In the genomic region with DNA sequence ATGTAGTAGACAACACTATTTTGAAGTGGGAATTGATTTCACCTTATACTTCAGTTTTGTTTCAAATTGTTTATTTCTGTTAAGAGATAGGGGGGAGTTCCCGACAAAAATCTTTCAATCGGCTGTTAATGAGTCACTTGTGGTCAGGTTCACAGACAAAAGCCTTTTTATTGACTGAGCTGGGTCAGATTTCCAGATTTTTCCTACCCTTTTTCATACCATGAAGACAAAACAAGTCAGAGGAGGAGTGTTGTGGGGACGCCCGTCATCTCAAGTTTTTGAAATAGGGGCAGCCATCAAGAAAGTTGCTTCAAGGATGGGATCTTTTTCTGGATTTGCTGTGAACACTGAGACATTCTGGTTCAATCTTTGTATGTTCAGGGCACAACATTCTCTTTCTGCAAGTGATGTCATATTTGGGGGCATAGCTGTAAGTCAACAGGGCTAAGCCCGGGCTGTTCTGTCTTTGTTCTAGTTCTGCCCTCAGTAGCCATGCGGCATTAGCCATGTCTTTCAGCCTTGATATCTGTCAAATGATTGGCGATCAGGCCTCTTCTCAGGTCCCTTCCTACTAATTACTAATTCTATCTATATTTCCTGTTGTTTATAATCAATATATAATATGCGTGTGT, we compare ENCODE assay signal across 13 cellular contexts.
DNase-seq lines count a peak whose midpoint lies in the region; ATAC-seq and TF ChIP-seq lines count a peak whose summit lies in the region.
"Had no signal": no experiment of that assay in that cellular context is flagged by ENCODE, and none has a peak within 500 bp of the region (broad histone marks: within the 10 kb centered on the region; RNA-seq: fewer than 3 reads in every experiment).

No MANE protein-coding gene starts in this region.

- WGBS in spleen, 5 donors: 80 to 91% (median 89%) methylated on average over 8 of the region's 8 CpGs

- peaks cover 5% of the 10 kb centered on the region for H3K9me3 Mint-ChIP-seq in chondrocyte (ENCODE audit: low read depth)
- H3K9me3 Mint-ChIP-seq: activated naive CD4-positive, alpha-beta T cell treated with anti-CD3 and anti-CD28 coated beads, Interleukin-2, amount 50 U/mL, for 24 hours; endodermal cell; mesothelial cell of epicardium; stimulated activated memory B cell treated with anti-CD40 and anti-IgM and Interleukin-4, amounts not matched to agents 10 μg/mL and 1 μg/mL and 100 μg/mL, for 72 hours had no signal

- TF ChIP-seq CTCF in chondrocyte (IDR thresholded peaks at IDR 0.05) (no peak), spleen (IDR thresholded peaks at IDR 0.05 in 8 of 11, conservative IDR thresholded peaks at IDR 0.05 in 3 of 11) (no peak)

- H3K36me3 Mint-ChIP-seq in chondrocyte (ENCODE audit: low read depth): no peaks in the 10 kb centered on the region
- H3K36me3 Mint-ChIP-seq: activated naive CD4-positive, alpha-beta T cell treated with anti-CD3 and anti-CD28 coated beads, Interleukin-2, amount 50 U/mL, for 24 hours; mesothelial cell of epicardium; stimulated activated memory B cell treated with anti-CD40 and anti-IgM and Interleukin-4, amounts not matched to agents 10 μg/mL and 1 μg/mL and 100 μg/mL, for 72 hours had no signal

- no peaks in the 10 kb centered on the region for H3K36me3 ChIP-seq in spleen

- H3K4me3 ChIP-seq in spleen: no peak overlapping the region

- no peak overlapping the region for H3K4me3 Mint-ChIP-seq in chondrocyte (ENCODE audit: unreplicated experiment)
- H3K4me3 Mint-ChIP-seq: activated naive CD4-positive, alpha-beta T cell treated with anti-CD3 and anti-CD28 coated beads, Interleukin-2, amount 50 U/mL, for 24 hours; endodermal cell; mesothelial cell of epicardium; stimulated activated memory B cell treated with anti-CD40 and anti-IgM and Interleukin-4, amounts not matched to agents 10 μg/mL and 1 μg/mL and 100 μg/mL, for 72 hours had no signal

- peak overlapping the region; percentile 18 for H3K27ac Mint-ChIP-seq in chondrocyte (ENCODE audit: unreplicated experiment)
- H3K27ac Mint-ChIP-seq: activated naive CD4-positive, alpha-beta T cell treated with anti-CD3 and anti-CD28 coated beads, Interleukin-2, amount 50 U/mL, for 24 hours; endodermal cell; mesothelial cell of epicardium; stimulated activated memory B cell treated with anti-CD40 and anti-IgM and Interleukin-4, amounts not matched to agents 10 μg/mL and 1 μg/mL and 100 μg/mL, for 72 hours had no signal

- TF ChIP-seq POLR2A in spleen (IDR thresholded peaks at IDR 0.05): no peak

- H3K4me1 ChIP-seq in spleen: no peaks in the 10 kb centered on the region

- no peaks in the 10 kb centered on the region for H3K27me3 ChIP-seq in spleen (replicated peaks in 1 of 7)

- H3K4me1 Mint-ChIP-seq in chondrocyte (ENCODE audit: low read depth): peaks cover 60% of the 10 kb centered on the region
- H3K4me1 Mint-ChIP-seq: activated naive CD4-positive, alpha-beta T cell treated with anti-CD3 and anti-CD28 coated beads, Interleukin-2, amount 50 U/mL, for 24 hours had no signal

- no peak overlapping the region for H3K27ac ChIP-seq in spleen

- H3K27me3 Mint-ChIP-seq in chondrocyte (ENCODE audit: low read depth): no peaks in the 10 kb centered on the region
- H3K27me3 Mint-ChIP-seq: activated naive CD4-positive, alpha-beta T cell treated with anti-CD3 and anti-CD28 coated beads, Interleukin-2, amount 50 U/mL, for 24 hours had no signal

- intact Hi-C loops in spleen (cut with DNase I; ENCODE audit: low total_unique reads): no loop called here

- ATAC-seq in GM18511 (IDR thresholded peaks at IDR 0.05; ENCODE audit: unreplicated experiment) (peak; percentile 59), HG03280 (IDR thresholded peaks at IDR 0.05; ENCODE audit: unreplicated experiment) (no peak), GM19035 (IDR thresholded peaks at IDR 0.05; ENCODE audit: unreplicated experiment) (no peak)
- ATAC-seq: stimulated activated memory B cell treated with anti-CD40 and anti-IgM and Interleukin-4, amounts not matched to agents 10 μg/mL and 1 μg/mL and 100 μg/mL, for 72 hours had no signal

- no peaks in the 10 kb centered on the region for H3K9me3 ChIP-seq in spleen

- DNase-seq in NCI-H146 treated with DMSO at 0.1 percent for 48 hours (lab: John Stamatoyannopoulos, UW; ENCODE audit: unreplicated experiment) (peak; percentile 11), chondrocyte (ENCODE audit: low spot score) (no peak), non-pigmented ciliary epithelial cell (ENCODE audit: low read depth) (peak; percentile 89), spleen (no peak), T-helper 1 cell (no peak)
- DNase-seq: activated CD4-positive, alpha-beta T cell treated with anti-CD3 and anti-CD28 coated beads for 1 hour; endodermal cell had no signal

Comparison
In these comparisons a context has a peak if more than half of its experiments do, and no peak if none do; other contexts are left out.
1. DNase-seq: peak in NCI-H146 treated with DMSO at 0.1 percent for 48 hours (single experiment) and non-pigmented ciliary epithelial cell (single experiment); none in chondrocyte (single experiment), spleen (single experiment) and T-helper 1 cell (0 of 5).